ENCODE assay signal across 10 cellular contexts in genomic region chrX:24506082-24506481, GRCh38. TPM values are rescaled to one million over a fixed set of nuclear protein-coding genes. Genes with fewer than 3 reads are reported as not detected.
DNase-seq lines count a peak whose midpoint lies in the region; ATAC-seq, FAIRE-seq and TF ChIP-seq lines count a peak whose summit lies in the region.
"Had no signal": no experiment of that assay in that cellular context is flagged by ENCODE, and none has a peak within 500 bp of the region (broad histone marks: within the 10 kb centered on the region; RNA-seq: fewer than 3 reads in every experiment).

No MANE protein-coding gene starts in this region.

- H2AFZ ChIP-seq in GM12878 (ENCODE audit: control insufficient read depth, low read depth, low read length): no peak overlapping the region

- RAD21 ChIA-PET in GM12878 (lab: Charles Lee; ENCODE audit: unreplicated experiment): interaction anchor here (1.6 kb wide), 1 partner anchor 41 kb away, joined by 4 read pairs; the partner anchor contains the start of gene PDK3

- BruUV-seq in GM12878 (replicated peaks; lab: Mats Ljungman, UMichigan): no TSS peak

- POLR2A ChIA-PET in GM12878 (lab: Charles Lee): interaction anchor here (0.7 kb wide), 1 partner anchor 43 kb away, joined by 3 read pairs; no protein-coding TSS in a partner anchor

- 0% methylated on average over 1 of the region's 1 CpG for WGBS in GM12878 (ENCODE audit: insufficient coverage, insufficient replicate concordance, low lambda C conversion rate, missing lambda C conversion rate)

- H3K27me3 ChIP-seq in GM12878 (replicated peaks in 1 of 2; ENCODE audit: control insufficient read depth in 2 of 2, insufficient read depth in 2 of 2, low read length in 1 of 2): no peaks in the 10 kb centered on the region
- H3K27me3 ChIP-seq: ascending aorta had no signal

- no peak overlapping the region for H3K27ac ChIP-seq in GM12878 (ENCODE audit: control insufficient read depth, insufficient read depth)
- H3K27ac ChIP-seq: ascending aorta had no signal

- H3K9me3 ChIP-seq in GM12878 (replicated peaks; ENCODE audit: control insufficient read depth, insufficient read depth, low read length): no peaks in the 10 kb centered on the region
- H3K9me3 ChIP-seq: ascending aorta had no signal

- H3K9ac ChIP-seq in GM12878 (ENCODE audit: control insufficient read depth, insufficient read depth, low read length): no peak overlapping the region

- no peak overlapping the region for H3K4me2 ChIP-seq in GM12878 (ENCODE audit: control insufficient read depth, insufficient read depth)

- TF ChIP-seq EP300 in GM12878 (IDR thresholded peaks at IDR 0.05; ENCODE audit: borderline replicate concordance in 1 of 2, control insufficient read depth in 1 of 2, low read depth in 2 of 2, low read length in 2 of 2): no peak

- H3K79me2 ChIP-seq in GM12878 (ENCODE audit: control insufficient read depth, insufficient read depth, low read length): no peaks in the 10 kb centered on the region

- no peaks in the 10 kb centered on the region for H3K4me1 ChIP-seq in GM12878 (ENCODE audit: control insufficient read depth, insufficient read depth, low read length)
- H3K4me1 ChIP-seq: ascending aorta had no signal

- no peaks in the 10 kb centered on the region for H3K36me3 ChIP-seq in GM12878 (ENCODE audit: control insufficient read depth in 2 of 2, insufficient read depth in 2 of 2, low read length in 1 of 2)

- in situ Hi-C loops in ACHN (cut with HindIII; ENCODE audit: low pct_ligation_motif_present, low pct_unique_long_range_greater_than_20kb, low sequenced_read_pairs): no loop called here
- in situ Hi-C loops in GM12878 (cut with MboI): no loop called here

- peak; percentile 14 for DNase-seq in ACHN
- peak; percentile 12 for DNase-seq in GM12878 (ENCODE audit: low read depth, low spot score)
- no peak for DNase-seq in NCI-H2196 treated with DMSO at 0.1 percent for 48 hours (lab: John Stamatoyannopoulos, UW; ENCODE audit: unreplicated experiment)
- DNase-seq in COLO668 (lab: John Stamatoyannopoulos, UW; ENCODE audit: unreplicated experiment): no peak
- DNase-seq: DMS 273 treated with DMSO at 0.1 percent for 48 hours had no signal

- intact Hi-C loops in GM12878 (cut with micrococcal nuclease; ENCODE audit: unreplicated experiment): no loop called here

- TF ChIP-seq RAD21 in GM12878 (IDR thresholded peaks at IDR 0.05; ENCODE audit: insufficient read depth, low read depth, low read length): no peak

- SMC1A ChIA-PET in GM12878 (lab: Charles Lee; ENCODE audit: uncharacterized antibody, unreplicated experiment): interaction anchor here (0.8 to 1.9 kb wide), 4 partner anchors 41 to 118 kb away, joined by 3 to 5 read pairs (median 3); partner anchors contain the start of gene PDK3

- CTCF ChIA-PET in GM12878 (lab: Yijun Ruan, JAX): interaction anchor here (1.5 to 2.0 kb wide), 3 partner anchors 14 to 110 kb away, joined by 3 to 7 read pairs (median 4); no protein-coding TSS in a partner anchor

- no peak overlapping the region for H3K4me3 ChIP-seq in GM12878
- H3K4me3 ChIP-seq: ascending aorta had no signal

- no peak for FAIRE-seq in GM12878 (lab: Jason Lieb, UNC)

- no peak for TF ChIP-seq CTCF in GM12878 (IDR thresholded peaks at IDR 0.05 in 2 of 3, conservative IDR thresholded peaks at IDR 0.05 in 1 of 3; ENCODE audit: control insufficient read depth in 2 of 3, extremely low read depth in 1 of 3, insufficient read depth in 1 of 3, low read depth in 3 of 3, low read length in 3 of 3)

- ATAC-seq in GM18520 (IDR thresholded peaks at IDR 0.05; ENCODE audit: unreplicated experiment) (peak; percentile 97), HG03575 (IDR thresholded peaks at IDR 0.05; ENCODE audit: extremely low read depth, insufficient number of reproducible peaks, low FRiP score, unreplicated experiment) (peak; percentile 53), GM12878 (peak; percentile 94), GM19467 (IDR thresholded peaks at IDR 0.05; ENCODE audit: unreplicated experiment) (no peak), HG03439 (IDR thresholded peaks at IDR 0.05; ENCODE audit: unreplicated experiment) (no peak)

- no peaks in the 10 kb centered on the region for H4K20me1 ChIP-seq in GM12878 (ENCODE audit: control insufficient read depth, insufficient read depth)

- no peak for TF ChIP-seq POLR2A in GM12878 (IDR thresholded peaks at IDR 0.05; ENCODE audit: low read depth, low read length)

TF ChIP-seq in GM12878, 131 proteins besides CTCF, POLR2A, EP300 and RAD21:
- TF ChIP-seq SRF (IDR thresholded peaks at IDR 0.05; ENCODE audit: low read depth in 2 of 2, low read length in 2 of 2) (no peak), RUNX3 (IDR thresholded peaks at IDR 0.05; ENCODE audit: low read length) (peak; percentile 33; the same call in 1 of the 2 replicates), NR2F1 (conservative IDR thresholded peaks at IDR 0.05) (0 out of 2 replicates have a peak, but pooled peaks have one; percentile 32), ZNF687 (IDR thresholded peaks at IDR 0.05) (peak; percentile 48; the same call in 1 of the 2 replicates), RBBP5 (conservative IDR thresholded peaks at IDR 0.05) (no peak), NFIC (IDR thresholded peaks at IDR 0.05; ENCODE audit: low read depth, low read length) (no peak), HCFC1 (IDR thresholded peaks at IDR 0.05; ENCODE audit: low read length) (no peak), ZNF207 (IDR thresholded peaks at IDR 0.05; ENCODE audit: borderline replicate concordance) (no peak)

RNA-seq across cellular contexts. Expression of gene PDK3, which starts 41.0 kb away (rescaled TPM):
- total RNA-seq in GM12878 (2013; cell fraction: nucleolus; rRNA removed): 110 and 113 TPM in 2 replicates
- total RNA-seq in GM12878 (2014; rRNA removed) (21.9 and 24.8 TPM in 2 replicates), GM12878 (2014; rRNA removed; fragmentation: Illumina TruSeq; extraction: Trizol) (22.0 and 22.7 TPM in 2 replicates), GM12878 (2021) (21.1 and 21.9 TPM in 2 replicates)
- polyA plus RNA-seq in GM12878 (2011; ENCODE audit: low read depth): 12.1 TPM
- polyA plus RNA-seq in GM12878 (2011; rRNA removed) (54.6 and 70.5 TPM in 2 replicates), GM12878 (2014; fragmentation: Illumina TruSeq; extraction: Trizol) (20.4 and 23.8 TPM in 2 replicates), GM12878 (2014; fragmentation: Nextera tagmentation; extraction: Ambion mirVana) (1 to 10 TPM; 4.2 to 6.4 TPM), GM12878 (2014; rRNA removed) (15.9 and 17.8 TPM in 2 replicates), GM12878 (2016; fragmentation: Nextera tagmentation; extraction: Ambion mirVana) (10 to 100 TPM; 40.5 to 41.3 TPM)
- 32.3 and 43.6 TPM in 2 replicates for polyA plus RNA-seq in GM12878 (2011; cell fraction: cytosol; rRNA removed)
- polyA plus RNA-seq in GM12878 (2011; cell fraction: nucleus; rRNA removed): 20.0 and 22.2 TPM in 2 replicates
- 14.1 and 21.7 TPM in 2 replicates for polyA plus RNA-seq in GM12878 (2012)
- polyA minus RNA-seq in GM12878 (2011; rRNA and poly(A)+ RNA removed): 78.1 and 97.3 TPM in 2 replicates
- 23.9 and 28.0 TPM in 2 replicates for polyA minus RNA-seq in GM12878 (2011; cell fraction: cytosol; rRNA and poly(A)+ RNA removed)
- 16.0 and 22.0 TPM in 2 replicates for polyA minus RNA-seq in GM12878 (2011; cell fraction: nucleus; rRNA and poly(A)+ RNA removed)

Comparison
In these comparisons a context has a peak if more than half of its experiments do, and no peak if none do; other contexts are left out.
1. DNase-seq: peak in ACHN (single experiment) and GM12878 (single experiment); none in NCI-H2196 treated with DMSO at 0.1 percent for 48 hours (single experiment) and COLO668 (single experiment).
2. ATAC-seq: peak in GM18520 (single experiment), HG03575 (single experiment) and GM12878 (single experiment); none in GM19467 (single experiment) and HG03439 (single experiment).